In the genomic region with DNA sequence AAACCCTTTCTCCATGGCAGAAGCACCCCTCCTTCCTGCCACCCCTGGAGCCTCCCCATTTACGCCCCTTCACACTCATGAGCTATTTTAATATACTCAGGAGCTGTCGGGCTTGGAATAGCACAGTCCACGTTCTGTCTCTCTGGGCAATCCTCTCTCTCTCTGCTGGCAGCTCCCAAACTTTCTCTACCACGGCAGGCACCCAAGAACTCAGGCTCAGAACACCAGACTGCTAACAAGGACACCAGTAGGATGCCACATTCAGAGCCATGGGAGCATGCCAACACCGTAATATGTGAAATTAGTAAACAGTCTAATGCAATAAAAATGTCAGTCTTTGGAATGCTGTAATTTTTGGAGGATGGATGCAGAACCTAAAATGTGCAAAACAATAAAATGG, we compare ENCODE assay signal across 23 cellular contexts. TPM values are rescaled to one million over a fixed set of nuclear protein-coding genes. Genes with fewer than 3 reads are reported as not detected.
DNase-seq lines count a peak whose midpoint lies in the region; ATAC-seq and TF ChIP-seq lines count a peak whose summit lies in the region.
"Had no signal": no experiment of that assay in that cellular context is flagged by ENCODE, and none has a peak within 500 bp of the region (broad histone marks: within the 10 kb centered on the region; RNA-seq: fewer than 3 reads in every experiment).

No MANE protein-coding gene starts in this region.

- peaks cover 0 to 3% (median 0%) of the 10 kb centered on the region in 3 donors for H3K27me3 ChIP-seq in psoas muscle (ENCODE audit: insufficient read depth in 3 of 3, low read length in 2 of 3)
- H3K27me3 ChIP-seq: BLaER1, body of pancreas, pancreas had no signal

- intact Hi-C loops in Right ventricle myocardium inferior (cut with DNase I) (no loop called here), cardiac septum (cut with DNase I) (no loop called here), psoas muscle (cut with DNase I) (no loop called here)

- H3K9me3 ChIP-seq in psoas muscle = no peaks in the 10 kb centered on the region
- H3K9me3 ChIP-seq: body of pancreas, pancreas had no signal

- no peaks in the 10 kb centered on the region for H3K4me1 ChIP-seq in psoas muscle
- H3K4me1 ChIP-seq: body of pancreas, pancreas had no signal

- H3K4me3 ChIP-seq in fibroblast of villous mesenchyme (ENCODE audit: low read depth, low read length) (no peak overlapping the region), psoas muscle (no peak overlapping the region)
- H3K4me3 ChIP-seq: BLaER1, body of pancreas, pancreas, skin epidermis had no signal

- TF ChIP-seq CTCF in fibroblast of villous mesenchyme (IDR thresholded peaks at IDR 0.05; ENCODE audit: insufficient read depth, low read depth, low read length) = no peak
- no peak for TF ChIP-seq CTCF in psoas muscle (IDR thresholded peaks at IDR 0.05)

- no peaks in the 10 kb centered on the region for H3K36me3 ChIP-seq in psoas muscle (ENCODE audit: insufficient read depth in 1 of 2, low read depth in 1 of 2)
- H3K36me3 ChIP-seq: BLaER1, pancreas had no signal

- peak; percentile 86 for ATAC-seq in Right ventricle myocardium inferior
- peak; percentile 23 to 82 (median 62) for ATAC-seq in psoas muscle
- no peak for ATAC-seq in GM19328 (IDR thresholded peaks at IDR 0.05; ENCODE audit: unreplicated experiment)
- no peak for ATAC-seq in HG03457 (IDR thresholded peaks at IDR 0.05; ENCODE audit: unreplicated experiment)
- ATAC-seq: body of pancreas; HepG2; naive thymus-derived CD8-positive, alpha-beta T cell had no signal

- no peak for DNase-seq in Right ventricle myocardium inferior (ENCODE audit: missing footprints)
- no peak for DNase-seq in cardiac septum (ENCODE audit: low spot score)
- peak; percentile 3 for DNase-seq in fibroblast of villous mesenchyme (ENCODE audit: low read depth)
- no peak for DNase-seq in psoas muscle
- DNase-seq in NCI-H2029 treated with DMSO at 0.1 percent for 48 hours (lab: John Stamatoyannopoulos, UW) = no peak
- DNase-seq in activated CD4-positive, CD25-positive, alpha-beta regulatory T cell (lab: John Stamatoyannopoulos, UW) = no peak
- DNase-seq: 8988T; activated CD4-positive, alpha-beta T cell treated with anti-CD3 and anti-CD28 coated beads for 4 hours; activated naive CD8-positive, alpha-beta T cell treated with anti-CD3 and anti-CD28 coated beads for 36 hours; body of pancreas; Calu3; foreskin melanocyte; kidney; naive thymus-derived CD8-positive, alpha-beta T cell; NCI-H1105 treated with DMSO at 0.1 percent for 48 hours; stimulated activated CD4-positive, alpha-beta T cell treated with anti-CD3 and anti-CD28 coated beads, Interleukin-2, amount 100 ng/mL, for 24 hours; stimulated activated naive CD4-positive, alpha-beta T cell had no signal

- no peak overlapping the region for H3K27ac ChIP-seq in psoas muscle
- H3K27ac ChIP-seq: BLaER1, body of pancreas, pancreas had no signal

- WGBS in psoas muscle, 3 donors = 21 to 37% (median 33%) methylated on average over 5 of the region's 5 CpGs

RNA-seq across cellular contexts. Expression of a gene that starts 19.3 kb away (rescaled TPM):
- total RNA-seq in Right ventricle myocardium inferior = 8.5 TPM
- 4.8 TPM for total RNA-seq in cardiac septum
- total RNA-seq in fibroblast of villous mesenchyme = 0.43 and 0.64 TPM in 2 replicates
- total RNA-seq in psoas muscle = 10 to 100 TPM in 1 of 4 donors, 1 to 10 TPM in 1, under 1 TPM in 2; 0.61 to 14.1 (median 1.6) TPM
- 10 to 100 TPM in 1 of 3 donors, under 1 TPM in 2; 0.52 to 47.3 (median 0.77) TPM for polyA plus RNA-seq in psoas muscle
- total RNA-seq: Calu3; naive thymus-derived CD8-positive, alpha-beta T cell had no signal
- polyA plus RNA-seq: naive thymus-derived CD8-positive, alpha-beta T cell had no signal

Comparison
In these comparisons a context has a peak if more than half of its experiments do, and no peak if none do; other contexts are left out.
1. ATAC-seq: peak in Right ventricle myocardium inferior (single experiment) and psoas muscle (4 of 4); none in GM19328 (single experiment) and HG03457 (single experiment).